ENCODE assay signal across 1 cellular context in genomic region chr16:11050954-11051353, GRCh38.
TF ChIP-seq lines count a peak whose summit lies in the region.

No MANE protein-coding gene starts in this region.

TF ChIP-seq in IMR-90, 13 proteins besides CTCF, POLR2A, EP300 and RAD21 (continued from another document):
- TF ChIP-seq ELK1 (IDR thresholded peaks at IDR 0.05; ENCODE audit: borderline replicate concordance, low read depth, low read length), result no peak
- TF ChIP-seq NFE2L2 (IDR thresholded peaks at IDR 0.05; ENCODE audit: low read depth, low read length), result no peak
- TF ChIP-seq MAFK (IDR thresholded peaks at IDR 0.05; ENCODE audit: low read depth, low read length), result no peak
- TF ChIP-seq SMC3 (IDR thresholded peaks at IDR 0.05; ENCODE audit: low read depth, low read length), result no peak
- no peak for TF ChIP-seq CEBPB (IDR thresholded peaks at IDR 0.05; ENCODE audit: low read depth, low read length)
- no peak for TF ChIP-seq FOS (IDR thresholded peaks at IDR 0.05; ENCODE audit: low read depth, low read length)
- TF ChIP-seq, protein P1, sequence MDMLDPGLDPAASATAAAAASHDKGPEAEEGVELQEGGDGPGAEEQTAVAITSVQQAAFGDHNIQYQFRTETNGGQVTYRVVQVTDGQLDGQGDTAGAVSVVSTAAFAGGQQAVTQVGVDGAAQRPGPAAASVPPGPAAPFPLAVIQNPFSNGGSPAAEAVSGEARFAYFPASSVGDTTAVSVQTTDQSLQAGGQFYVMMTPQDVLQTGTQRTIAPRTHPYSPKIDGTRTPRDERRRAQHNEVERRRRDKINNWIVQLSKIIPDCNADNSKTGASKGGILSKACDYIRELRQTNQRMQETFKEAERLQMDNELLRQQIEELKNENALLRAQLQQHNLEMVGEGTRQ (IDR thresholded peaks at IDR 0.05; ENCODE audit: low read depth, low read length), result no peak
- TF ChIP-seq MAZ (IDR thresholded peaks at IDR 0.05; ENCODE audit: borderline replicate concordance, low read depth, low read length), result no peak
